ENCODE assay signal across 15 cellular contexts in genomic region chr11:14308897-14309387, GRCh38. TPM values are rescaled to one million over a fixed set of nuclear protein-coding genes. Genes with fewer than 3 reads are reported as not detected.
DNase-seq lines count a peak whose midpoint lies in the region; ATAC-seq, FAIRE-seq and TF ChIP-seq lines count a peak whose summit lies in the region.
"Had no signal": no experiment of that assay in that cellular context is flagged by ENCODE, and none has a peak within 500 bp of the region (broad histone marks: within the 10 kb centered on the region; RNA-seq: fewer than 3 reads in every experiment).

No MANE protein-coding gene starts in this region.

- no peaks in the 10 kb centered on the region for H3K9me3 ChIP-seq in hepatocyte (ENCODE audit: low read depth)
- no peaks in the 10 kb centered on the region for H3K9me3 ChIP-seq in kidney (ENCODE audit: control insufficient read depth in 1 of 2, low read length in 2 of 2)
- no peaks in the 10 kb centered on the region for H3K9me3 ChIP-seq in upper lobe of right lung
- H3K9me3 ChIP-seq: Caco-2, heart left ventricle had no signal

- H3K27ac ChIP-seq in hepatocyte: peak overlapping the region; percentile 44
- no peak overlapping the region for H3K27ac ChIP-seq in kidney (ENCODE audit: low read depth in 2 of 2, low read length in 2 of 2)
- H3K27ac ChIP-seq in upper lobe of right lung: no peak overlapping the region
- H3K27ac ChIP-seq: dorsolateral prefrontal cortex, heart left ventricle had no signal

- no peak for TF ChIP-seq CTCF in hepatocyte (IDR thresholded peaks at IDR 0.05; ENCODE audit: poor library complexity)
- TF ChIP-seq CTCF in kidney (IDR thresholded peaks at IDR 0.05; ENCODE audit: borderline replicate concordance, extremely low read depth, insufficient read depth): no peak
- no peak for TF ChIP-seq CTCF in upper lobe of right lung (IDR thresholded peaks at IDR 0.05)

- no peak overlapping the region for H2AFZ ChIP-seq in hepatocyte

- intact Hi-C loops in kidney (cut with DNase I) (no loop called here), upper lobe of right lung (cut with DNase I) (no loop called here)

- H3K79me2 ChIP-seq in hepatocyte: peaks cover 83% of the 10 kb centered on the region

- H3K27me3 ChIP-seq in hepatocyte: no peaks in the 10 kb centered on the region
- no peaks in the 10 kb centered on the region for H3K27me3 ChIP-seq in upper lobe of right lung
- H3K27me3 ChIP-seq: dorsolateral prefrontal cortex, heart left ventricle had no signal

- no peaks in the 10 kb centered on the region for H3K36me3 ChIP-seq in hepatocyte (replicated peaks; ENCODE audit: insufficient read depth, low read depth)
- H3K36me3 ChIP-seq in kidney (ENCODE audit: control insufficient read depth in 1 of 2, insufficient read depth in 2 of 2, low read length in 2 of 2): no peaks in the 10 kb centered on the region
- no peaks in the 10 kb centered on the region for H3K36me3 ChIP-seq in upper lobe of right lung
- H3K36me3 ChIP-seq: heart left ventricle had no signal

- 96% methylated on average over 1 of the region's 1 CpG for WGBS in hepatocyte (ENCODE audit: low lambda C conversion rate, missing lambda C conversion rate)

- no peak for DNase-seq in GM18507 (ENCODE audit: extremely low spot score, insufficient read length, low read depth)
- no peak for DNase-seq in hepatocyte (ENCODE audit: low spot score)
- DNase-seq in stimulated activated CD4-positive, alpha-beta T cell treated with anti-CD3 and anti-CD28 coated beads, Interleukin-4, amount 100 ng/mL, for 1 hour: no peak
- no peak for DNase-seq in kidney
- DNase-seq in upper lobe of right lung: no peak
- DNase-seq: activated naive CD4-positive, alpha-beta T cell treated with Interleukin-2 at 50 U/mL for 16 hours; dorsolateral prefrontal cortex; heart left ventricle; midbrain; stimulated activated naive CD4-positive, alpha-beta T cell treated with Interleukin-2 at 50 U/mL for 16 hours had no signal

- peak overlapping the region; percentile 49 for H3K4me2 ChIP-seq in hepatocyte

- H3K4me3 ChIP-seq in hepatocyte (no peak overlapping the region), kidney (ENCODE audit: low read length in 2 of 2) (no peak overlapping the region), upper lobe of right lung (no peak overlapping the region)
- H3K4me3 ChIP-seq: dorsolateral prefrontal cortex, heart left ventricle had no signal

- no peaks in the 10 kb centered on the region for H3K9me2 ChIP-seq in hepatocyte (replicated peaks; ENCODE audit: insufficient read depth)

- FAIRE-seq in GM18507 (lab: Jason Lieb, UNC): peak; percentile 71
- no peak for FAIRE-seq in kidney (lab: Jason Lieb, UNC)
- FAIRE-seq: small intestine had no signal

- ATAC-seq in GM21529 (IDR thresholded peaks at IDR 0.05; ENCODE audit: unreplicated experiment): peak; percentile 41
- ATAC-seq in HG03354 (IDR thresholded peaks at IDR 0.05; ENCODE audit: poor library complexity, severe bottlenecking, unreplicated experiment): peak; percentile 46
- no peak for ATAC-seq in HG03469 (IDR thresholded peaks at IDR 0.05; ENCODE audit: unreplicated experiment)
- ATAC-seq in upper lobe of right lung: no peak

- peaks cover 32% of the 10 kb centered on the region for H3K4me1 ChIP-seq in hepatocyte (ENCODE audit: insufficient read depth)
- H3K4me1 ChIP-seq in kidney (ENCODE audit: control insufficient read depth in 1 of 2, insufficient read depth in 1 of 2, low read depth in 1 of 2, low read length in 2 of 2): peaks cover 7 to 11% of the 10 kb centered on the region in 2 donors
- peaks cover 25% of the 10 kb centered on the region for H3K4me1 ChIP-seq in upper lobe of right lung

- H4K20me1 ChIP-seq in hepatocyte (ENCODE audit: insufficient read depth, poor library complexity, severe bottlenecking): peaks cover 18% of the 10 kb centered on the region

- H3K9ac ChIP-seq in kidney (ENCODE audit: low read length in 2 of 2): no peak overlapping the region

RNA-seq across cellular contexts. Expression of gene RRAS2, which starts 50.0 kb away (rescaled TPM):
- 69.8 and 72.9 TPM in 2 replicates for total RNA-seq in hepatocyte
- polyA plus RNA-seq in hepatocyte: 44.2 and 50.7 TPM in 2 replicates
- 33.2 TPM for total RNA-seq in kidney
- polyA plus RNA-seq in kidney (ENCODE audit: insufficient read depth, low read depth, low replicate concordance): 23.3 TPM
- 47.1 TPM for total RNA-seq in upper lobe of right lung

Comparison
In these comparisons a context has a peak if more than half of its experiments do, and no peak if none do; other contexts are left out.
1. ATAC-seq: peak in GM21529 (single experiment) and HG03354 (single experiment); none in HG03469 (single experiment) and upper lobe of right lung (single experiment).